Comparison of ENCODE assay signal across 32 cellular contexts in the genomic region with DNA sequence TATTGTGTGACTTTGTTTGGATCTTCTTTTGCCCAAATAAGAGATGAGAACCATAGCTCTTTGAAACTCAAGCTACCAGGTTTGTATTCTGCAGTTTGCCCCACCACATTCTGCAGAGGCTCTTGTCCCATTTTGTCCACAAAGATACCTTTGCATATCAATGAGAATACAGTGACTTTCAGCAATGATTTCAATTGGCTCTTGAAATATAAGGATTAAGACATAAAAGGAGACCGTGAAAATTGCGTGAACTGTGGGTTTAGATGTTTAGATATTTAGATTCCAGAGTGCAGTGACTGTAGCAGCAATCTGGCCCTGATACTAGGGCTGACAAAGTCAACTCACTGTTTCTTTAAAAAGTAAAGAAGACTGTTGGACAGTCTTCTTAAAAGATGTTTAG.
"Had no signal": no experiment of that assay in that cellular context is flagged by ENCODE, and none has a peak within 500 bp of the region (broad histone marks: within the 10 kb centered on the region; RNA-seq: fewer than 3 reads in every experiment).

No MANE protein-coding gene starts in this region.

- DNase-seq: Karpas-422, Kasumi-1, MG63, MM.1S, MV-4-11, NCI-H1048, NCI-H1092, NCI-H1092 treated with DMSO at 0.1 percent for 48 hours, NCI-H1105, NCI-H1105 treated with DMSO at 0.1 percent for 48 hours, NCI-H1417, NCI-H1417 treated with DMSO at 0.1 percent for 48 hours, NCI-H1436, NCI-H1436 treated with DMSO at 0.1 percent for 48 hours, NCI-H146, NCI-H187, NCI-H187 treated with DMSO at 0.1 percent for 48 hours, NCI-H1930, NCI-H2029, NCI-H2029 treated with DMSO at 0.1 percent for 48 hours, NCI-H2081, NCI-H2081 treated with DMSO at 0.1 percent for 48 hours, NCI-H2107, NCI-H2171, NCI-H2171 treated with DMSO at 0.1 percent for 48 hours, NCI-H2227 treated with DMSO at 0.1 percent for 48 hours, NCI-H226, NCI-H345, NCI-H446, NCI-H446 treated with DMSO at 0.1 percent for 48 hours, NCI-H510A had no signal

- H3K4me3 ChIP-seq: MG63 had no signal

- H3K27me3 ChIP-seq: MG63 had no signal

- H3K27ac ChIP-seq: KMS-11 had no signal

- H3K36me3 ChIP-seq: MG63 had no signal

- H3K9me3 ChIP-seq: MG63 had no signal
